32 cellular contexts compared by ENCODE assay signal in the genomic region with DNA sequence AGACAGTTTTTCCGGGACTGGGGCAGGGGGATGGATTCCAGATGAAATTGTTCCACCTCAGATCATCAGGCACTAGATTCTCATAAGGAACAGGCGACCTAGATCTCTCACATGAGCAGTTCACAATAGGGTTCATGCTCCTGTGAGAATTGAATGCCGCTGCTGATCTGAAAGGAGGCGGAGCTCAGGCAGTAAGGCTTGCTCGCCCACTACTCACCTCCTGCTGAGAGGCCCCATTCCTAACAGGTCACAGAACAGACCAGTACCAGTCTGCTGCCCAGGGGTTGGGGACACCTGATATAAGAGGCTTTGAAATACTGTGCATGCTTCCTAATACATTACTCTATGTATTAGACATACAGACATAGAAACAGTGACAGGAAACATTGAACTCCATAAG. TPM values are rescaled to one million over a fixed set of nuclear protein-coding genes. Genes with fewer than 3 reads are reported as not detected.
"Had no signal": no experiment of that assay in that cellular context is flagged by ENCODE, and none has a peak within 500 bp of the region (broad histone marks: within the 10 kb centered on the region; RNA-seq: fewer than 3 reads in every experiment).

No MANE protein-coding gene starts in this region.

- H3K36me3 Mint-ChIP-seq: activated naive CD8-positive, alpha-beta T cell had no signal

- H3K27ac ChIP-seq: brain microvascular endothelial cell, epithelial cell of prostate, esophagus squamous epithelium, gastroesophageal sphincter had no signal

- FAIRE-seq: astrocyte, colon, endometrium, endothelial cell of umbilical vein had no signal

- H3K27me3 Mint-ChIP-seq: activated CD4-positive, alpha-beta T cell treated with anti-CD3 and anti-CD28 coated beads, Interleukin-2, amount 10 ng/mL, durations not matched to agents 7 days and 5 days; activated CD8-positive, alpha-beta T cell treated with anti-CD3 and anti-CD28 coated beads for 36 hours; activated naive CD8-positive, alpha-beta T cell; activated T-helper 17 cell treated with anti-CD3 and anti-CD28 coated beads, Interleukin-2, amount 50 U/mL, for 72 hours; effector memory CD8-positive, alpha-beta T cell had no signal

- H3K36me3 ChIP-seq: brain microvascular endothelial cell, esophagus squamous epithelium, gastroesophageal sphincter had no signal

- H3K27ac Mint-ChIP-seq: activated CD4-positive, alpha-beta T cell treated with anti-CD3 and anti-CD28 coated beads, Interleukin-2, amount 10 ng/mL, durations not matched to agents 7 days and 5 days; activated CD8-positive, alpha-beta T cell treated with anti-CD3 and anti-CD28 coated beads for 36 hours; activated naive CD8-positive, alpha-beta T cell; activated T-helper 17 cell treated with anti-CD3 and anti-CD28 coated beads, Interleukin-2, amount 50 U/mL, for 72 hours; effector memory CD8-positive, alpha-beta T cell had no signal

- H3K9me3 Mint-ChIP-seq: activated CD4-positive, alpha-beta T cell treated with anti-CD3 and anti-CD28 coated beads, Interleukin-2, amount 10 ng/mL, durations not matched to agents 7 days and 5 days had no signal

- H3K9me3 ChIP-seq: esophagus squamous epithelium, gastroesophageal sphincter had no signal

- H3K4me3 ChIP-seq: esophagus squamous epithelium, gastroesophageal sphincter had no signal

- DNase-seq: activated CD4-positive, alpha-beta T cell treated with anti-CD3 and anti-CD28 coated beads for 1 hour; activated CD4-positive, alpha-beta T cell treated with anti-CD3 and anti-CD28 coated beads for 4 hours; activated CD4-positive, alpha-beta T cell treated with anti-CD3 and anti-CD28 coated beads, Interleukin-2, amount 10 ng/mL, durations not matched to agents 7 days and 5 days; activated CD4-positive, alpha-beta T cell treated with anti-CD3 and anti-CD28 coated beads, Interleukin-2, amount 50 U/mL, for 48 hours; activated CD8-positive, alpha-beta memory T cell treated with anti-CD3 and anti-CD28 coated beads for 24 hours; activated CD8-positive, alpha-beta T cell treated with anti-CD3 and anti-CD28 coated beads for 36 hours; activated effector memory CD4-positive, alpha-beta T cell treated with Interleukin-2 at 50 U/mL for 16 hours; activated gamma-delta T cell treated with Interleukin-2 at 50 U/mL for 16 hours; activated naive CD4-positive, alpha-beta T cell treated with anti-CD3 and anti-CD28 coated beads, Interleukin-2, amount 50 U/mL, for 16 hours; activated naive CD4-positive, alpha-beta T cell treated with Interleukin-2 at 50 U/mL for 16 hours; activated T-cell treated with anti-CD3 and anti-CD28 coated beads, Interleukin-2, amount 50 U/mL, for 4 hours; amniotic stem cell; anterior cingulate cortex; brain microvascular endothelial cell; caudate nucleus; cortex of kidney; dermis blood vessel endothelial cell; effector CD4-positive, alpha-beta T cell; effector memory CD8-positive, alpha-beta T cell; esophagus squamous epithelium; foreskin melanocyte; head of caudate nucleus; T-helper 2 cell had no signal

- H3K4me1 Mint-ChIP-seq: activated CD4-positive, alpha-beta T cell treated with anti-CD3 and anti-CD28 coated beads, Interleukin-2, amount 10 ng/mL, durations not matched to agents 7 days and 5 days; activated T-helper 17 cell treated with anti-CD3 and anti-CD28 coated beads, Interleukin-2, amount 50 U/mL, for 72 hours had no signal

- H3K4me1 ChIP-seq: esophagus squamous epithelium, gastroesophageal sphincter had no signal

- H3K27me3 ChIP-seq: brain microvascular endothelial cell, esophagus squamous epithelium, gastroesophageal sphincter had no signal

- H3K4me3 Mint-ChIP-seq: activated CD4-positive, alpha-beta T cell treated with anti-CD3 and anti-CD28 coated beads, Interleukin-2, amount 10 ng/mL, durations not matched to agents 7 days and 5 days; activated CD8-positive, alpha-beta T cell treated with anti-CD3 and anti-CD28 coated beads for 36 hours; activated naive CD8-positive, alpha-beta T cell; activated T-cell treated with anti-CD3 and anti-CD28 coated beads, Interleukin-2, amount 50 U/mL, for 4 hours; activated T-helper 17 cell treated with anti-CD3 and anti-CD28 coated beads, Interleukin-2, amount 50 U/mL, for 72 hours; effector memory CD8-positive, alpha-beta T cell had no signal

- ATAC-seq: activated CD8-positive, alpha-beta T cell treated with anti-CD3 and anti-CD28 coated beads for 36 hours; activated T-cell treated with anti-CD3 and anti-CD28 coated beads, Interleukin-2, amount 50 U/mL, for 4 hours; activated T-helper 17 cell treated with anti-CD3 and anti-CD28 coated beads, Interleukin-2, amount 50 U/mL, for 72 hours; effector memory CD8-positive, alpha-beta T cell; gastroesophageal sphincter had no signal

RNA-seq across cellular contexts. Expression of gene PTPRD, which starts 41.1 kb away (rescaled TPM):
- total RNA-seq: activated CD4-positive, alpha-beta T cell treated with anti-CD3 and anti-CD28 coated beads, Interleukin-2, amount 10 ng/mL, durations not matched to agents 7 days and 5 days; activated CD8-positive, alpha-beta T cell treated with anti-CD3 and anti-CD28 coated beads for 36 hours; T-helper 1 cell treated with Interleukin-12 subunit alpha and Interleukin-12 subunit beta and Interleukin-4 antibody, amounts not matched to agents 30 ng/mL and 1 ng/mL, for 36 hours had no signal
